Comparison of ENCODE assay signal across 23 cellular contexts in the genomic region with DNA sequence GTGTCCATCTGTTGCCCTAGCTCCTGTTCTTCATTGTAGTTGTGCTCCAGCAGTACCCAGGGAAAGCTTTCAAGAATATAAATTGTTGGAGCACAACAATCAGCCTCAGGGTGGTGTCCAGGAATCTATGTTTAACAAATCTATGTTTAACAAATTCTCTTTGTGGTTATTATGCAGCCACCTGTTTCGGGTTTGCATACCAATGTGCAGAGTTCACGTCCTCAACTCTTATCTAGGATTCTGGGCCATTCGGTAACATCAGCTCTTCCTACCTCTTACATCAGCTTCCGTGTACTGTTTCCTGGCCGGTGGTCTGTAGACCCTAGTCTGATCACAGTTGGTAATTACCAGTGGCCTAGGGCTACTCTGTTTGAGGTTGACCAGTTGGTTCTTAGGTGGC. TPM values are rescaled to one million over a fixed set of nuclear protein-coding genes. Genes with fewer than 3 reads are reported as not detected.
"Had no signal": no experiment of that assay in that cellular context is flagged by ENCODE, and none has a peak within 500 bp of the region (broad histone marks: within the 10 kb centered on the region; RNA-seq: fewer than 3 reads in every experiment).

No MANE protein-coding gene starts in this region.

- DNase-seq: natural killer cell; occipital lobe; ovary; posterior cingulate gyrus; psoas muscle; right cardiac atrium; right lobe of liver; sigmoid colon; spleen; stimulated activated CD4-positive, alpha-beta T cell treated with anti-CD3 and anti-CD28 coated beads, Interleukin-12 subunit alpha, Interleukin-12 subunit beta, amount 100 ng/mL, for 4 hours; stimulated activated CD4-positive, alpha-beta T cell treated with anti-CD3 and anti-CD28 coated beads, Interleukin-1b, Interleukin-23, amount 100 ng/mL, for 48 hours; stimulated activated CD4-positive, alpha-beta T cell treated with anti-CD3 and anti-CD28 coated beads, Interleukin-4, amount 100 ng/mL, for 1 hour; stimulated activated CD4-positive, alpha-beta T cell treated with anti-CD3 and anti-CD28 coated beads, Interleukin-4, amount 100 ng/mL, for 4 hours; stimulated activated CD8-positive, alpha-beta memory T cell treated with anti-CD3 and anti-CD28 coated beads, Interleukin-4, amount 100 ng/mL, for 48 hours; stimulated activated naive CD4-positive, alpha-beta T cell; stimulated activated naive CD8-positive, alpha-beta T cell treated with anti-CD3 and anti-CD28 coated beads, Interleukin-15, amount 100 ng/mL, for 72 hours; stimulated activated naive CD8-positive, alpha-beta T cell treated with anti-CD3 and anti-CD28 coated beads, Interleukin-15, Interleukin-2, amounts not matched to agents 100 U/mL and 50 U/mL, for 24 hours; substantia nigra; testis; tibial artery; transverse colon; upper lobe of right lung; uterus had no signal

RNA-seq across cellular contexts. Expression of a gene that starts 17.0 kb away (rescaled TPM):
- total RNA-seq: natural killer cell had no signal
